20 cellular contexts compared by ENCODE assay signal in genomic region chr1:215133532-215133931, GRCh38. TPM values are rescaled to one million over a fixed set of nuclear protein-coding genes. Genes with fewer than 3 reads are reported as not detected.
DNase-seq lines count a peak whose midpoint lies in the region; ATAC-seq, FAIRE-seq and TF ChIP-seq lines count a peak whose summit lies in the region.
"Had no signal": no experiment of that assay in that cellular context is flagged by ENCODE, and none has a peak within 500 bp of the region (broad histone marks: within the 10 kb centered on the region; RNA-seq: fewer than 3 reads in every experiment).

No MANE protein-coding gene starts in this region.

- POLR2A ChIA-PET in HepG2 (lab: Yijun Ruan, JAX) = no interaction called here
- POLR2A ChIA-PET in activated CD4-positive, alpha-beta memory T cell treated with anti-CD3 and anti-CD28 coated beads, Interleukin-2, amount 10 ng/mL, durations not matched to agents 7 days and 5 days (lab: Charles Lee) = no interaction called here

- H3K27me3 Mint-ChIP-seq in activated CD4-positive, alpha-beta memory T cell treated with anti-CD3 and anti-CD28 coated beads, Interleukin-2, amount 10 ng/mL, durations not matched to agents 7 days and 5 days = no peaks in the 10 kb centered on the region
- H3K27me3 Mint-ChIP-seq: CD4-positive, CD25-positive, alpha-beta regulatory T cell; IgD-negative memory B cell had no signal

- in situ Hi-C loops in HepG2 (cut with HindIII; ENCODE audit: extremely low pct_ligation_motif_present, low pct_unique_long_range_greater_than_20kb) = no loop called here
- in situ Hi-C loops in GM13977 (cut with MboI; ENCODE audit: low pct_unique_long_range_greater_than_20kb, low sequenced_read_pairs, unreplicated experiment) = no loop called here
- in situ Hi-C loops in gastrocnemius medialis (cut with MboI; ENCODE audit: low sequenced_read_pairs in 4 of 4) = no loop called here

- H3K4me2 ChIP-seq in HepG2 (ENCODE audit: low read depth, low read length) = no peak overlapping the region
- H3K4me2 ChIP-seq: BLaER1 treated with 17β-estradiol and CSF1 and Interleukin-3, amounts not matched to agents 10 nM and 100 nM had no signal

- no peak overlapping the region for H3K4me3 ChIP-seq in liver (ENCODE audit: low read depth in 1 of 3, low read length in 3 of 3)
- no peak overlapping the region for H3K4me3 ChIP-seq in HepG2 (replicated peaks in 1 of 3; ENCODE audit: insufficient read depth in 1 of 3, low read depth in 2 of 3, low read length in 3 of 3)
- no peak overlapping the region for H3K4me3 ChIP-seq in body of pancreas
- H3K4me3 ChIP-seq in gastrocnemius medialis = no peak overlapping the region
- H3K4me3 ChIP-seq: BLaER1 treated with 17β-estradiol and CSF1 and Interleukin-3, amounts not matched to agents 10 nM and 100 nM; GM23248 had no signal

- TF ChIP-seq RAD21 in liver (IDR thresholded peaks at IDR 0.05) (no peak), HepG2 (CRISPR knock-in tag; IDR thresholded peaks at IDR 0.05) (no peak)

- H3K9ac ChIP-seq in liver (ENCODE audit: low read depth in 1 of 2, low read length in 2 of 2) (no peak overlapping the region), HepG2 (ENCODE audit: insufficient read depth, low read depth, low read length) (no peak overlapping the region)
- H3K9ac ChIP-seq: BLaER1 treated with 17β-estradiol and CSF1 and Interleukin-3, amounts not matched to agents 10 nM and 100 nM; GM23248 had no signal

- intact Hi-C loops in HepG2 (cut with micrococcal nuclease; ENCODE audit: unreplicated experiment) (no loop called here), body of pancreas (cut with DNase I) (no loop called here), gastrocnemius medialis (cut with DNase I; ENCODE audit: low total_unique reads) (no loop called here)

- TF ChIP-seq POLR2A in HepG2 (IDR thresholded peaks at IDR 0.05; ENCODE audit: insufficient read depth in 1 of 2, low read depth in 2 of 2, low read length in 2 of 2) (no peak), body of pancreas (IDR thresholded peaks at IDR 0.05) (no peak), gastrocnemius medialis (IDR thresholded peaks at IDR 0.05) (no peak)

- CTCF ChIA-PET in HepG2 (lab: Yijun Ruan, JAX; ENCODE audit: low intra/inter-chr PET ratio, low total read pairs) = no interaction called here
- CTCF ChIA-PET in activated CD4-positive, alpha-beta memory T cell treated with anti-CD3 and anti-CD28 coated beads, Interleukin-2, amount 10 ng/mL, durations not matched to agents 7 days and 5 days (lab: Charles Lee) = no interaction called here

- DNase-seq in HepG2 (ENCODE audit: low spot score) (no peak), body of pancreas (no peak), kidney tubule cell (ENCODE audit: low spot score) (peak; percentile 34), GM13977 (ENCODE audit: low spot score) (no peak), gastrocnemius medialis (no peak)
- DNase-seq in activated CD4-positive, alpha-beta memory T cell treated with anti-CD3 and anti-CD28 coated beads, Interleukin-2, amount 10 ng/mL, durations not matched to agents 7 days and 5 days = no peak
- DNase-seq: 8988T; CD4-positive, CD25-positive, alpha-beta regulatory T cell; DMS153; DND-41; GDM1; GM23248; H7 had no signal

- H3K27me3 ChIP-seq in liver (ENCODE audit: control insufficient read depth in 4 of 4, insufficient read depth in 4 of 4, low read length in 3 of 4) (no peaks in the 10 kb centered on the region), HepG2 (ENCODE audit: control insufficient read depth in 1 of 2, insufficient read depth in 2 of 2, low read length in 2 of 2) (no peaks in the 10 kb centered on the region), body of pancreas (no peaks in the 10 kb centered on the region), gastrocnemius medialis (no peaks in the 10 kb centered on the region)
- H3K27me3 ChIP-seq: BLaER1 treated with 17β-estradiol and CSF1 and Interleukin-3, amounts not matched to agents 10 nM and 100 nM had no signal

- TF ChIP-seq CTCF in liver (IDR thresholded peaks at IDR 0.05; ENCODE audit: low read depth, low read length, missing input control) (no peak), HepG2 (CRISPR knock-in tag; IDR thresholded peaks at IDR 0.05) (no peak), body of pancreas (IDR thresholded peaks at IDR 0.05) (no peak), GM13977 (IDR thresholded peaks at IDR 0.05; ENCODE audit: extremely low read depth, insufficient read depth, missing control alignments) (no peak), gastrocnemius medialis (IDR thresholded peaks at IDR 0.05 in 4 of 5, conservative IDR thresholded peaks at IDR 0.05 in 1 of 5) (no peak)

- H3K36me3 ChIP-seq in liver (ENCODE audit: control insufficient read depth in 4 of 4, insufficient read depth in 3 of 4, low read depth in 1 of 4, low read length in 3 of 4) (no peaks in the 10 kb centered on the region), HepG2 (replicated peaks in 1 of 2; ENCODE audit: control insufficient read depth in 1 of 2, insufficient read depth in 2 of 2, low read length in 2 of 2) (no peaks in the 10 kb centered on the region), body of pancreas (replicated peaks in 1 of 2; ENCODE audit: insufficient read depth in 1 of 2, low read depth in 2 of 2) (no peaks in the 10 kb centered on the region), gastrocnemius medialis (no peaks in the 10 kb centered on the region)
- H3K36me3 ChIP-seq: BLaER1 treated with 17β-estradiol and CSF1 and Interleukin-3, amounts not matched to agents 10 nM and 100 nM had no signal

- H3K36me3 Mint-ChIP-seq in activated CD4-positive, alpha-beta memory T cell treated with anti-CD3 and anti-CD28 coated beads, Interleukin-2, amount 10 ng/mL, durations not matched to agents 7 days and 5 days (ENCODE audit: low read depth) = no peaks in the 10 kb centered on the region
- H3K36me3 Mint-ChIP-seq: CD4-positive, CD25-positive, alpha-beta regulatory T cell; IgD-negative memory B cell had no signal

- H4K20me1 ChIP-seq in HepG2 (ENCODE audit: insufficient read depth, low read length) = no peaks in the 10 kb centered on the region
- H4K20me1 ChIP-seq: BLaER1 treated with 17β-estradiol and CSF1 and Interleukin-3, amounts not matched to agents 10 nM and 100 nM had no signal

- H3K27ac ChIP-seq in liver (ENCODE audit: low read depth in 1 of 2, low read length in 2 of 2) = no peak overlapping the region
- H3K27ac ChIP-seq in HepG2 (ENCODE audit: extremely low read length, insufficient read depth, low read length) = no peak overlapping the region
- H3K27ac ChIP-seq in body of pancreas = no peak overlapping the region
- no peak overlapping the region for H3K27ac ChIP-seq in gastrocnemius medialis
- H3K27ac ChIP-seq: BLaER1 treated with 17β-estradiol and CSF1 and Interleukin-3, amounts not matched to agents 10 nM and 100 nM; GM23248 had no signal

- no peaks in the 10 kb centered on the region for H3K4me1 Mint-ChIP-seq in activated CD4-positive, alpha-beta memory T cell treated with anti-CD3 and anti-CD28 coated beads, Interleukin-2, amount 10 ng/mL, durations not matched to agents 7 days and 5 days
- H3K4me1 Mint-ChIP-seq: CD4-positive, CD25-positive, alpha-beta regulatory T cell; IgD-negative memory B cell had no signal

- 37% methylated on average over 1 of the region's 1 CpG for WGBS in liver
- 0% methylated on average over 1 of the region's 1 CpG for WGBS in HepG2 (ENCODE audit: low lambda C conversion rate)
- WGBS in body of pancreas, 2 donors = 14 to 33% methylated on average over 1 of the region's 1 CpG

- H3K4me3 Mint-ChIP-seq in activated CD4-positive, alpha-beta memory T cell treated with anti-CD3 and anti-CD28 coated beads, Interleukin-2, amount 10 ng/mL, durations not matched to agents 7 days and 5 days = no peak overlapping the region
- H3K4me3 Mint-ChIP-seq: CD4-positive, CD25-positive, alpha-beta regulatory T cell; IgD-negative memory B cell had no signal

- TF ChIP-seq EP300 in HepG2 (IDR thresholded peaks at IDR 0.05; ENCODE audit: low read depth in 2 of 2, low read length in 2 of 2) (no peak), HepG2 (CRISPR knock-in tag; IDR thresholded peaks at IDR 0.05; ENCODE audit: borderline replicate concordance) (no peak)

- no peak overlapping the region for H2AFZ ChIP-seq in HepG2 (ENCODE audit: low read length)
- H2AFZ ChIP-seq: GM23248 had no signal

- H3K79me2 ChIP-seq in HepG2 (ENCODE audit: insufficient read depth, low read length) = no peaks in the 10 kb centered on the region

- H3K9me3 ChIP-seq in liver (ENCODE audit: control insufficient read depth in 4 of 4, low read length in 3 of 4) (no peaks in the 10 kb centered on the region), HepG2 (ENCODE audit: low read length) (no peaks in the 10 kb centered on the region), body of pancreas (no peaks in the 10 kb centered on the region), gastrocnemius medialis (no peaks in the 10 kb centered on the region)
- H3K9me3 ChIP-seq: BLaER1 treated with 17β-estradiol and CSF1 and Interleukin-3, amounts not matched to agents 10 nM and 100 nM had no signal

- BruUV-seq in HepG2 (replicated peaks; lab: Mats Ljungman, UMichigan) = no TSS peak

- no peaks in the 10 kb centered on the region for H3K9me3 Mint-ChIP-seq in activated CD4-positive, alpha-beta memory T cell treated with anti-CD3 and anti-CD28 coated beads, Interleukin-2, amount 10 ng/mL, durations not matched to agents 7 days and 5 days

- ATAC-seq in HepG2 (no peak), body of pancreas (peak; percentile 15), GM19455 (IDR thresholded peaks at IDR 0.05; ENCODE audit: unreplicated experiment) (no peak), gastrocnemius medialis (no peak)

- H3K4me1 ChIP-seq in liver (ENCODE audit: control insufficient read depth in 4 of 4, insufficient read depth in 4 of 4, low read length in 3 of 4) (peaks cover 0 to 3% (median 0%) of the 10 kb centered on the region in 4 donors), HepG2 (ENCODE audit: insufficient read depth, low read length) (no peaks in the 10 kb centered on the region), body of pancreas (no peaks in the 10 kb centered on the region), gastrocnemius medialis (no peaks in the 10 kb centered on the region)

- H3K27ac Mint-ChIP-seq in activated CD4-positive, alpha-beta memory T cell treated with anti-CD3 and anti-CD28 coated beads, Interleukin-2, amount 10 ng/mL, durations not matched to agents 7 days and 5 days = no peak overlapping the region
- H3K27ac Mint-ChIP-seq: CD4-positive, CD25-positive, alpha-beta regulatory T cell; IgD-negative memory B cell had no signal

- no peak for FAIRE-seq in HepG2 (lab: Jason Lieb, UNC)
- FAIRE-seq: GM12892, GM19239 had no signal

RNA-seq across cellular contexts. Expression of gene KCNK2, which starts 51.0 kb away (rescaled TPM):
- under 1 TPM in 1 of 2 donors, not detected in 1; 0.08 TPM for total RNA-seq in liver
- polyA plus RNA-seq in liver = under 1 TPM in 1 of 2 donors, not detected in 1; 0.01 TPM
- total RNA-seq in HepG2 (2016; rRNA removed; fragmentation: Illumina TruSeq; extraction: Trizol) = not detected in 2 replicates
- not detected in 2 replicates for total RNA-seq in HepG2 (2016; cell fraction: cytosol; rRNA removed; fragmentation: Illumina TruSeq; extraction: Trizol; ENCODE audit: low read depth)
- total RNA-seq in HepG2 (2016; cell fraction: insoluble cytoplasmic fraction; rRNA removed; fragmentation: Illumina TruSeq; extraction: Trizol) = not detected in 2 replicates
- not detected in 2 replicates for total RNA-seq in HepG2 (2016; cell fraction: membrane; rRNA removed; fragmentation: Illumina TruSeq; extraction: Trizol)
- not detected in 2 replicates for total RNA-seq in HepG2 (2016; cell fraction: nucleus; rRNA removed; fragmentation: Illumina TruSeq; extraction: Trizol)
- polyA plus RNA-seq in HepG2 (2011; rRNA removed) = not detected in 2 replicates
- polyA plus RNA-seq in HepG2 (2011; cell fraction: cytosol; rRNA removed) = not detected in 2 replicates
- not detected in 2 replicates for polyA plus RNA-seq in HepG2 (2011; cell fraction: nucleus; rRNA removed)
- polyA plus RNA-seq in HepG2 (2012) = not detected in 2 replicates
- not detected in 2 replicates for polyA plus RNA-seq in HepG2 (2016; cell fraction: cytosol; fragmentation: Illumina TruSeq; extraction: Trizol; ENCODE audit: low read depth)
- polyA plus RNA-seq in HepG2 (2016; cell fraction: insoluble cytoplasmic fraction; fragmentation: Illumina TruSeq; extraction: Trizol; ENCODE audit: low read depth) = not detected in 2 replicates
- not detected in 2 replicates for polyA plus RNA-seq in HepG2 (2016; cell fraction: membrane; fragmentation: Illumina TruSeq; extraction: Trizol; ENCODE audit: low read depth)
- not detected in 2 replicates for polyA plus RNA-seq in HepG2 (2016; cell fraction: nucleus; fragmentation: Illumina TruSeq; extraction: Trizol; ENCODE audit: insufficient read depth, low read depth)
- not detected in 2 replicates for polyA minus RNA-seq in HepG2 (2011; rRNA and poly(A)+ RNA removed; ENCODE audit: low replicate concordance)
- not detected in 2 replicates for polyA minus RNA-seq in HepG2 (2011; cell fraction: cytosol; rRNA and poly(A)+ RNA removed)
- not detected in 2 replicates for polyA minus RNA-seq in HepG2 (2011; cell fraction: nucleus; rRNA and poly(A)+ RNA removed)
- total RNA-seq in body of pancreas = 1 to 10 TPM in 1 of 2 donors, not detected in 1; 1.6 TPM
- not detected for total RNA-seq in activated CD4-positive, alpha-beta memory T cell treated with anti-CD3 and anti-CD28 coated beads, Interleukin-2, amount 10 ng/mL, durations not matched to agents 7 days and 5 days
- total RNA-seq in gastrocnemius medialis = 1 to 10 TPM in 2 of 4 donors, under 1 TPM in 2; 0.56 to 2.4 (median 0.97) TPM
- total RNA-seq: CD4-positive, CD25-positive, alpha-beta regulatory T cell; HT-29 had no signal
- polyA plus RNA-seq: CD4-positive, CD25-positive, alpha-beta regulatory T cell; IgD-negative memory B cell had no signal
